In the genomic region with DNA sequence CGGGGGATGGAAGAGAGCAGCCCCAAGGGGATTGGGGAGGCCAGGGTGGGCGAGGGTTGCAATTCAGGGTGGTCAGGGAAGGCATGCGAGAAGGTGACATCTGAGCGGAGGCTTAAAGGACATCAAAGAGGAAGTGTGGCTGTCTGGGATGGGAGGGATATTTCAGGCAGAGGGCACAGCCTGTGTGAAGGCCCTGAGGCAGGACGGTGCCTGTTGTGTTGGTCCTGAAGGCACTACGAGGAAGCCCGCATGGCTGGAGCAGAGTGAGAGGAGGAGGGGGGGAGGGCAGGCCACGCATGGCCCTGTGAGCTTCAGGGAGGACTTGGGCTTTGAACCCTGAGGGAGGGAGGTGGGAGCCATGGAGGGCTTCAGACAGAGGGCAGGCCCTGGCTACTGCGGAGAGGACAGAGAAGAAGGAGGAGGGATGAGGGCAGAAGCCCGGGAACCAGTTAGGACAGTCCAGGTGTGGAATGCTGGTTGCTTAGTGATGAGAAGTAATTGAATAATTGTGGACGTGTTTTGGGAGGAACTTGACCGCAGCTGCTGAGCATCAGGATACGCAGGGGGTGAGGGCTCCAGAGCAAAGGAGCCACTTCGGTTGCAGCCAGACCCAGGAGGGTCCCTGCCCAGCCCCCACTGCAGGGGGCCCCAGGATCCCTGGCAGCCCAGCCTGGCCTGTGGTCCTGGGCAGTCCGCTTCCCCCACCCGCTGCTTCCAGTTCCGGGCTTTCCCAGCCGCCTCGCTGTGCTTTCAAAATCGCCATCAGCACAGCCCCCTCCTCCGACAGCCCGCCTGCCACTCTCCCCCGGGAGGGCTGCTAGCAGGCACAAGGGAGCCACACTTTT, we compare ENCODE assay signal across 8 cellular contexts. TPM values are rescaled to one million over a fixed set of nuclear protein-coding genes. Genes with fewer than 3 reads are reported as not detected.
DNase-seq lines count a peak whose midpoint lies in the region; ATAC-seq and TF ChIP-seq lines count a peak whose summit lies in the region.

No MANE protein-coding gene starts in this region.

- no peak for TF ChIP-seq CTCF in cardiac muscle cell (IDR thresholded peaks at IDR 0.05; ENCODE audit: low read depth, low read length)

- no peaks in the 10 kb centered on the region for H3K36me3 ChIP-seq in HUES6 (ENCODE audit: control insufficient read depth, insufficient read depth, low read length)
- H3K36me3 ChIP-seq in cardiac muscle cell: no peaks in the 10 kb centered on the region

- H3K27me3 ChIP-seq in HUES6 (ENCODE audit: control insufficient read depth, insufficient read depth, low read length): peaks cover 87% of the 10 kb centered on the region
- no peaks in the 10 kb centered on the region for H3K27me3 ChIP-seq in cardiac muscle cell

- H3K4me1 ChIP-seq in HUES6 (ENCODE audit: control insufficient read depth, insufficient read depth, low read length) (peaks cover 24% of the 10 kb centered on the region), cardiac muscle cell (ENCODE audit: low read depth) (peaks cover 33% of the 10 kb centered on the region)

- intact Hi-C loops in posterior cingulate gyrus (cut with DNase I): no loop called here

- DNase-seq in A172 (ENCODE audit: low spot score) (peak; percentile 69), UCSD-AML1 (lab: John Stamatoyannopoulos, UW; ENCODE audit: unreplicated experiment) (peak; percentile 17), cardiac muscle cell (ENCODE audit: low read depth in 1 of 2, low spot score in 1 of 2) (peak; percentile 79 to 90), posterior cingulate gyrus (peak; percentile 35 to 95 (median 58))
- no peak for DNase-seq in stimulated activated CD4-positive, alpha-beta T cell treated with anti-CD3 and anti-CD28 coated beads, Interleukin-12 subunit alpha, Interleukin-12 subunit beta, amount 100 ng/mL, for 4 hours

- H3K9me3 ChIP-seq in HUES6 (ENCODE audit: control insufficient read depth, insufficient read depth, low read depth, low read length) (no peaks in the 10 kb centered on the region), cardiac muscle cell (ENCODE audit: low read depth) (no peaks in the 10 kb centered on the region)

- H3K27ac ChIP-seq in HUES6 (ENCODE audit: low read depth, low read length) (no peak overlapping the region), cardiac muscle cell (peak overlapping the region; percentile 69)

- H3K9ac ChIP-seq in HUES6 (ENCODE audit: low read length): no peak overlapping the region

- peak overlapping the region; percentile 34 for H3K4me3 ChIP-seq in HUES6 (ENCODE audit: low read depth, low read length)
- H3K4me3 ChIP-seq in cardiac muscle cell: peak overlapping the region; percentile 21

- no peak for ATAC-seq in GM21423 (IDR thresholded peaks at IDR 0.05; ENCODE audit: unreplicated experiment)
- no peak for ATAC-seq in GM18861 (IDR thresholded peaks at IDR 0.05; ENCODE audit: unreplicated experiment)

RNA-seq across cellular contexts. Expression of gene TLE6, which starts 6.2 kb away (rescaled TPM):
- total RNA-seq in A172 (2014; rRNA removed; shearing (Covaris generic)): 4.8 and 6.3 TPM in 2 replicates
- total RNA-seq in cardiac muscle cell: 30.3 and 35.4 TPM in 2 replicates
- polyA plus RNA-seq in cardiac muscle cell: 42.8 and 45.8 TPM in 2 replicates

RNA-seq across cellular contexts. Expression of gene ZNF77, which starts 38.8 kb away (rescaled TPM):
- 6.5 and 9.0 TPM in 2 replicates for total RNA-seq in A172 (2014; rRNA removed; shearing (Covaris generic))
- 4.4 and 4.7 TPM in 2 replicates for total RNA-seq in cardiac muscle cell
- polyA plus RNA-seq in cardiac muscle cell: 2.6 and 7.7 TPM in 2 replicates

RNA-seq across cellular contexts. Expression of gene TLE2, which starts 45.5 kb away (rescaled TPM):
- total RNA-seq in A172 (2014; rRNA removed; shearing (Covaris generic)): 2.3 and 2.4 TPM in 2 replicates
- total RNA-seq in cardiac muscle cell: 71.1 and 95.9 TPM in 2 replicates
- 102 and 105 TPM in 2 replicates for polyA plus RNA-seq in cardiac muscle cell

Comparison
In these comparisons a context has a peak if more than half of its experiments do, and no peak if none do; other contexts are left out.
1. RNA of gene TLE2, which starts 45.5 kb away (total RNA-seq): 71.1 to 95.9 TPM in cardiac muscle cell; 2.3 to 2.4 TPM in A172; every median in the first group is over 10 times any median in the second.